9 cellular contexts compared by ENCODE assay signal in the genomic region with DNA sequence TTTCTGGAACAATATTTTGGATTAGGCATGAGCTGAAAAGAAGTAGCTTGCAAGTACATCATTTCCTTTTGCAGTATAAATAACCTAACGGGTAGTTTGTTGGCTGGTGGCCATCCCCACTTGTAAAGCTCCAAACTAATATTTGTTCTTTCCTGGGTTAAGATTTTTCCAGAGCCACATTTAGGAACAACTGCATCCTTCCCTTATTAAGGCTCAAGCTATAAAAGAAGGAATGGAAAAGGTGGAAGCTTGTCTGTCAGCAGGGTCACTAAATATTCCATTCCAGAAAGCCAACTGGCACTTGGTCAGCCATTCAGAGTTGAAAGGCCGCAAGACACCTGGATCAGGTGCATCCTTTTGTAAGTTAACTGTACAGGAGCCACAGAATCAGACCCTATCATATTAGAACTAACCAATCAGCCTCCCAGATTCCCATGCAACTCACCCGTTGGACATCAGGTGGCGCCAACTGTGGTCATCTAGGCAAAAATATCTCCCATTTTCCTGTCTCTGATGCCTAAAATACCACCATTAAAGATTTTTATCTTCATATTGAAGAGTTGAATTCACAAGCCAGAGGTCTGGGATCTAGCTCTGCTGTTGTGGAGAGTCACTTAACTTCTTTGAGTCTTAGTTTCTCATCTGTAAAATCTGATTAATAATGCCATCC.
A peak's percentile ranks its signal among the peaks of the same experiment; 100 is the strongest.
DNase-seq lines count a peak whose midpoint lies in the region; ATAC-seq and TF ChIP-seq lines count a peak whose summit lies in the region.
"Had no signal": no experiment of that assay in that cellular context is flagged by ENCODE, and none has a peak within 500 bp of the region (broad histone marks: within the 10 kb centered on the region; RNA-seq: fewer than 3 reads in every experiment).

No MANE protein-coding gene starts in this region.

- H3K27ac ChIP-seq in mesenchymal stem cell (ENCODE audit: low read length, poor library complexity, severe bottlenecking): peak overlapping the region; percentile 31

- no peak overlapping the region for H2BK5ac ChIP-seq in mesenchymal stem cell (ENCODE audit: low read depth, low read length, poor library complexity, severe bottlenecking)

- no peak overlapping the region for H2AFZ ChIP-seq in mesenchymal stem cell (ENCODE audit: low read depth, low read length)

- peak overlapping the region; percentile 13 for H2AK5ac ChIP-seq in mesenchymal stem cell (ENCODE audit: low read length, severe bottlenecking)

- POLR2A ChIA-PET in BJ (lab: Charles Lee): interaction anchor here (0.6 kb wide), 1 partner anchor 110 kb away, joined by 4 read pairs; no protein-coding TSS in a partner anchor

- H3K9ac ChIP-seq in mesenchymal stem cell (ENCODE audit: low read length): no peak overlapping the region

- H3K4me2 ChIP-seq in mesenchymal stem cell (ENCODE audit: low read length, poor library complexity, severe bottlenecking): no peak overlapping the region

- no peaks in the 10 kb centered on the region for H3K79me1 ChIP-seq in mesenchymal stem cell (replicated peaks; ENCODE audit: low read length, poor library complexity, severe bottlenecking)

- H3K36me3 ChIP-seq in BJ (ENCODE audit: control insufficient read depth, insufficient read depth, low read length): no peaks in the 10 kb centered on the region
- H3K36me3 ChIP-seq in mesenchymal stem cell (ENCODE audit: control insufficient read depth in 1 of 2, insufficient read depth in 2 of 2, low read depth in 1 of 2, low read length in 2 of 2): no peaks in the 10 kb centered on the region
- H3K36me3 ChIP-seq: SJCRH30 had no signal

- no peaks in the 10 kb centered on the region for H3K4me1 ChIP-seq in mesenchymal stem cell (ENCODE audit: control insufficient read depth, insufficient read depth, low read depth, low read length)

- H3K18ac ChIP-seq in mesenchymal stem cell (ENCODE audit: low read depth in 1 of 2, low read length in 2 of 2): no peak overlapping the region

- no peaks in the 10 kb centered on the region for H3K27me3 ChIP-seq in BJ (ENCODE audit: control insufficient read depth, insufficient read depth, low read length)
- H3K27me3 ChIP-seq in mesenchymal stem cell (ENCODE audit: control insufficient read depth in 1 of 2, insufficient read depth in 1 of 2, low read length in 2 of 2): no peaks in the 10 kb centered on the region
- H3K27me3 ChIP-seq: SJCRH30 had no signal

- H3K4me3 ChIP-seq in BJ (ENCODE audit: low read depth, low read length): no peak overlapping the region
- no peak overlapping the region for H3K4me3 ChIP-seq in LNCaP clone FGC (ENCODE audit: low read depth, low read length)
- no peak overlapping the region for H3K4me3 ChIP-seq in choroid plexus epithelial cell (ENCODE audit: low read depth, low read length)
- H3K4me3 ChIP-seq in mesenchymal stem cell (ENCODE audit: insufficient read depth in 1 of 2, low read depth in 1 of 2, low read length in 2 of 2): no peak overlapping the region
- H3K4me3 ChIP-seq: SJCRH30 had no signal

- no peak overlapping the region for H3K4ac ChIP-seq in mesenchymal stem cell (ENCODE audit: low read depth in 1 of 2, low read length in 2 of 2)

- TF ChIP-seq CTCF in BJ (IDR thresholded peaks at IDR 0.05; ENCODE audit: insufficient read depth, low read depth, low read length) (peak; percentile 42), LNCaP clone FGC (IDR thresholded peaks at IDR 0.05; ENCODE audit: control insufficient read depth, extremely low read depth, insufficient read depth) (peak; percentile 43), choroid plexus epithelial cell (conservative IDR thresholded peaks at IDR 0.05; ENCODE audit: low read depth, low read length) (peak; percentile 72)

- H2BK12ac ChIP-seq in mesenchymal stem cell (ENCODE audit: low read length in 2 of 2): no peak overlapping the region

- H2BK120ac ChIP-seq in mesenchymal stem cell (ENCODE audit: low read depth, low read length): no peak overlapping the region

- no peak overlapping the region for H2BK15ac ChIP-seq in mesenchymal stem cell (ENCODE audit: low read depth, poor library complexity, severe bottlenecking)

- ATAC-seq in GM21786 (IDR thresholded peaks at IDR 0.05; ENCODE audit: unreplicated experiment) (no peak), HG03039 (IDR thresholded peaks at IDR 0.05; ENCODE audit: unreplicated experiment) (no peak)

- no peak overlapping the region for H3K14ac ChIP-seq in mesenchymal stem cell (ENCODE audit: low read length in 2 of 2)

- H3K23ac ChIP-seq in mesenchymal stem cell (ENCODE audit: low read length in 2 of 2): no peak overlapping the region

- no peak overlapping the region for H4K8ac ChIP-seq in mesenchymal stem cell (ENCODE audit: low read length)

- DNase-seq in BJ (ENCODE audit: low read depth) (no peak), LNCaP clone FGC (ENCODE audit: low read depth) (no peak), choroid plexus epithelial cell (ENCODE audit: low read depth) (peak; percentile 54), mesenchymal stem cell (no peak), NCI-H1694 treated with DMSO at 0.1 percent for 48 hours (lab: John Stamatoyannopoulos, UW) (no peak), G401 (ENCODE audit: low spot score) (no peak)

- in situ Hi-C loops in G401 (cut with HindIII; ENCODE audit: low sequenced_read_pairs): no loop called here

- 54% methylated on average over 3 of the region's 4 CpGs for WGBS in mesenchymal stem cell

- CTCF ChIA-PET in BJ (lab: Yijun Ruan, JAX): interaction anchor here (0.9 to 2.6 kb wide), 10 partner anchors 10 to 414 kb away, joined by 3 to 11 read pairs (median 4); no protein-coding TSS in a partner anchor

- H4K91ac ChIP-seq in mesenchymal stem cell (ENCODE audit: low read length): no peak overlapping the region

- H3K9me3 ChIP-seq in mesenchymal stem cell (ENCODE audit: control insufficient read depth, low read length): peaks cover 12% of the 10 kb centered on the region
